Comparison of ENCODE assay signal across 26 cellular contexts in the genomic region with DNA sequence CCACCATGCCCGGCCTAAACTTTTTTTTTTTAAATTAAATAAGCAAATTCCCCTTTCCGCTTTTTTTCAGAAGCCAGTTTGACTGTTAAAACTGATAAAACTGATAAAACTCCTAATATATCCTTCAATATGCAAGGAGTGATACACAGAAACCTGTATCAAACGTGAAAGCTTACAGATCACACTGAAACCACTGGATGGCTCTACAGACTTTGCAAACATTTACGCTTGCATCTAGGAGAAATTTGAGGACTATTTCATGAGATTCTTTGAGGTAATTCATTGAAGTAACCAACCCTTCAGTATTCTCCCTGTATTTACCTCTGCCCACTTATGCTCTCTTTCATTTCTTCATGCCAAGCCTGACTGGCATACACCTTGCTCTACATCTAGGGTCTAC.
"Had no signal": no experiment of that assay in that cellular context is flagged by ENCODE, and none has a peak within 500 bp of the region (broad histone marks: within the 10 kb centered on the region; RNA-seq: fewer than 3 reads in every experiment).

No MANE protein-coding gene starts in this region.

- H3K36me3 ChIP-seq: breast epithelium, esophagus muscularis mucosa, heart right ventricle, ovary, thoracic aorta, vagina had no signal

- H3K9me3 ChIP-seq: breast epithelium, ovary, thoracic aorta, vagina had no signal

- H3K4me3 ChIP-seq: breast epithelium, esophagus muscularis mucosa, heart right ventricle, ovary, skin epidermis, thoracic aorta, vagina had no signal

- DNase-seq: activated CD4-positive, alpha-beta memory T cell treated with anti-CD3 and anti-CD28 coated beads, Interleukin-2, amount 10 ng/mL, durations not matched to agents 7 days and 5 days; activated CD4-positive, alpha-beta T cell treated with anti-CD3 and anti-CD28 coated beads, Interleukin-2, amount 10 ng/mL, durations not matched to agents 7 days and 5 days; activated CD4-positive, CD25-positive, alpha-beta regulatory T cell treated with anti-CD3 and anti-CD28 coated beads, Interleukin-2, amount 50 U/mL, for 72 hours; activated CD8-positive, alpha-beta memory T cell treated with anti-CD3 and anti-CD28 coated beads, Interleukin-2, amount 50 U/mL, for 48 hours; activated T-cell treated with anti-CD3 and anti-CD28 coated beads, Interleukin-2, amount 50 U/mL, for 24 hours; central memory CD4-positive, alpha-beta T cell; foreskin melanocyte; heart right ventricle; kidney glomerular epithelial cell; left ventricle myocardium superior; naive B cell; nephron progenitor cell; ovary; retina; stimulated activated CD4-positive, alpha-beta T cell treated with anti-CD3 and anti-CD28 coated beads, Interleukin-4, amount 100 ng/mL, for 24 hours; T-helper 1 cell had no signal

- ATAC-seq: activated naive CD4-positive, alpha-beta T cell treated with anti-CD3 and anti-CD28 coated beads, Interleukin-2, amount 50 U/mL, for 72 hours; activated T-helper 17 cell treated with anti-CD3 and anti-CD28 coated beads, Interleukin-2, amount 50 U/mL, for 72 hours; heart right ventricle; left ventricle myocardium superior; sciatic nerve; stimulated activated effector memory CD8-positive, alpha-beta T cell treated with anti-CD3 and anti-CD28 coated beads, Interleukin-12 subunit alpha, Interleukin-12 subunit beta, amount 100 ng/mL, for 72 hours had no signal

- H3K27me3 ChIP-seq: breast epithelium, esophagus muscularis mucosa, heart right ventricle, ovary, vagina had no signal

- H3K4me1 ChIP-seq: breast epithelium, esophagus muscularis mucosa, heart right ventricle, vagina had no signal

- FAIRE-seq: endothelial cell of umbilical vein had no signal

- H3K27ac ChIP-seq: breast epithelium, esophagus muscularis mucosa, heart right ventricle, ovary, skin epidermis, thoracic aorta, vagina had no signal
